In the genomic region with DNA sequence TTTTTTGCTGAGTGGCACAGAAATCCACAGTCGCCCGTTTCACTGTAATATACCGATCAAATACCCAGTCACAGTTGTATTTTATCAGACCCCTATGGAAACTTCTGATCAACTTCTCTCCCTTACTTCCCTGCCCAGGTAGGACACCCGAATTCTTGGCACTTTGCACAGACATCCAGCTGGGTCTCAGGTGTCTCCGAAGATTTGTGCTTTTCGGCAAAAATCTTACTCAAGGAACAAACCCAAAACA, we compare ENCODE assay signal across 8 cellular contexts. TPM values are rescaled to one million over a fixed set of nuclear protein-coding genes. Genes with fewer than 3 reads are reported as not detected.
DNase-seq lines count a peak whose midpoint lies in the region; ATAC-seq, FAIRE-seq and TF ChIP-seq lines count a peak whose summit lies in the region.

No MANE protein-coding gene starts in this region.

- H3K9me2 ChIP-seq in SU-DHL-6 (replicated peaks; ENCODE audit: insufficient read depth, low read length): no peaks in the 10 kb centered on the region

- H3K27ac ChIP-seq in SU-DHL-6 (ENCODE audit: low read depth, low read length): no peak overlapping the region

- peaks cover 7% of the 10 kb centered on the region; the same call in 1 of the 2 replicates for H3F3A ChIP-seq in SU-DHL-6 (ENCODE audit: insufficient read depth)

- no peaks in the 10 kb centered on the region for H3K9me3 ChIP-seq in SU-DHL-6 (ENCODE audit: insufficient read depth, low read length)

- H3K79me2 ChIP-seq in SU-DHL-6 (ENCODE audit: insufficient read depth, low read length): peaks cover 6% of the 10 kb centered on the region; the same call in 1 of the 2 replicates

- intact Hi-C loops in sciatic nerve (cut with DNase I): no loop called here

- TF ChIP-seq CTCF in SU-DHL-6 (IDR thresholded peaks at IDR 0.05; ENCODE audit: insufficient read depth, low read length, poor library complexity, severe bottlenecking): no peak
- no peak for TF ChIP-seq CTCF in foreskin fibroblast (IDR thresholded peaks at IDR 0.05; ENCODE audit: low read depth, low read length)

- TF ChIP-seq POLR2A in GM12892 (IDR thresholded peaks at IDR 0.05; ENCODE audit: low read depth, low read length): no peak

- no peaks in the 10 kb centered on the region for H3K36me3 ChIP-seq in SU-DHL-6 (ENCODE audit: low read length)

- FAIRE-seq in GM12892 (lab: Jason Lieb, UNC): peak; percentile 27

- H3K27me3 ChIP-seq in SU-DHL-6 (ENCODE audit: low read length): no peaks in the 10 kb centered on the region

- no peaks in the 10 kb centered on the region for H4K20me1 ChIP-seq in SU-DHL-6 (ENCODE audit: low read depth, low read length)

- DNase-seq in GM12892 (ENCODE audit: insufficient read length) (no peak), foreskin fibroblast (no peak), sciatic nerve (ENCODE audit: low spot score) (no peak), amygdala (lab: John Stamatoyannopoulos, UW) (no peak), DMS 273 treated with DMSO at 0.1 percent for 48 hours (lab: John Stamatoyannopoulos, UW) (no peak)

- H3K4me2 ChIP-seq in SU-DHL-6 (ENCODE audit: low read depth, low read length, poor library complexity, severe bottlenecking): peak overlapping the region; percentile 63

- ATAC-seq in sciatic nerve (peak; percentile 20), HG03095 (IDR thresholded peaks at IDR 0.05; ENCODE audit: unreplicated experiment) (no peak), GM18867 (IDR thresholded peaks at IDR 0.05; ENCODE audit: unreplicated experiment) (no peak)

- H2AFZ ChIP-seq in SU-DHL-6 (ENCODE audit: low read depth, low read length, severe bottlenecking): peak overlapping the region; percentile 94

- H3K4me3 ChIP-seq in SU-DHL-6 (ENCODE audit: insufficient read depth, low read length, poor library complexity, severe bottlenecking) (peak overlapping the region; percentile 62), foreskin fibroblast (ENCODE audit: low read depth in 1 of 2, low read length in 2 of 2) (peak overlapping the region; percentile 76 to 77)

- peak overlapping the region; percentile 67 for H3K9ac ChIP-seq in SU-DHL-6 (ENCODE audit: low read length)

RNA-seq across cellular contexts. Expression of a gene that starts 0.6 kb away (rescaled TPM):
- polyA plus RNA-seq in GM12892 (2012; ENCODE audit: missing spikeins): 34.5 TPM
- total RNA-seq in sciatic nerve: 5.9 TPM
